In the genomic region with DNA sequence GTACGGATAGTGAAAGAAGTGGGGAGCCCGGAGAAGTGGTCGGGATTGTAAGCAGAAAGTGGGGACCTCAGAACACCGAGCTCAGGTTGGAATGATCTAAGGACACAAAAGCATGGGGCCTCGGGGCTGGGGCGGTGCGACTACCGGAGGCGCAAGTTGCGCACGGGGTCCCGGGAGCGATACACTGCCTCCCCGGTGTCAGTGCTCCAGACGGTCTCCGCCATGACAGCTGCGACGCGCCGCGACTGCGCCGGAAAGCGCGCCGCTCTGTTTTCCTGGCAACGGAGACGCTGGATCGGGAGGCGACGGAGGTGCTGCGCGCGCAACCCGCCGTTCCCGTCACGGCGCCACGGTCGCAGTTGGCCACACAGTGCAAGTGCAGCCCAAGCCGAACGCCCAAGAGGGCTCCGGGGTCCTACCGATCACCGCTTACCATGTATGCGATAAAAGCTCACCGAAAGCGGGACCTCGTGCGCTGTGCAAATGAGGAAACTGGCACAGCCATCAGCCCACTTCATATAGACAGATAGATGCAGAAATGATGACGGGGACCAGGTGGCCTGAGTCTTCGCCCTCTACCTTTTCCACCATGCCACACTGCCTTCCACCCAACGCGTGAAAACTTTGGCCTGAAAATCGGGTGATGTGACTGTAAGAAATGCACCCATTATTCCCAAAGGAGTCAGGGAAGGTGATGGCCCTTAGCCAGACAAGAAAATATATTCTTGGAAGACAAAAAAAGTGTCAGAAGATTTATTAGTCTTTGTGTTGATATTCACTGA, we compare ENCODE assay signal across 8 cellular contexts. TPM values are rescaled to one million over a fixed set of nuclear protein-coding genes. Genes with fewer than 3 reads are reported as not detected.
DNase-seq lines count a peak whose midpoint lies in the region; ATAC-seq and TF ChIP-seq lines count a peak whose summit lies in the region.

Gene MKS1 (minus strand): TSS at position 249 of the 782 bp plus-strand sequence. CDS start 25 bp downstream, at position 224.

- H3K9me3 Mint-ChIP-seq in activated naive CD4-positive, alpha-beta T cell treated with anti-CD3 and anti-CD28 coated beads, Interleukin-2, amount 50 U/mL, for 72 hours = no peaks in the 10 kb centered on the region
- peaks cover 1% of the 10 kb centered on the region for H3K9me3 Mint-ChIP-seq in glutamatergic neuron (ENCODE audit: unreplicated experiment)
- H3K9me3 Mint-ChIP-seq in osteocyte (ENCODE audit: unreplicated experiment) = no peaks in the 10 kb centered on the region

- peak; percentile 97 for DNase-seq in GM12865 (ENCODE audit: low read depth)
- peak; percentile 91 for DNase-seq in NCI-H1092 treated with DMSO at 0.1 percent for 48 hours (lab: John Stamatoyannopoulos, UW)
- DNase-seq in SKM-1 (lab: John Stamatoyannopoulos, UW; ENCODE audit: unreplicated experiment) = peak; percentile 86
- peak; percentile 93 to 96 for DNase-seq in activated naive CD4-positive, alpha-beta T cell treated with anti-CD3 and anti-CD28 coated beads, Interleukin-2, amount 50 U/mL, for 72 hours (ENCODE audit: low spot score in 2 of 2)
- DNase-seq in glutamatergic neuron = peak; percentile 98
- DNase-seq in osteocyte (ENCODE audit: extremely low spot score, unreplicated experiment) = peak; percentile 98

- H3K27ac Mint-ChIP-seq in activated naive CD4-positive, alpha-beta T cell treated with anti-CD3 and anti-CD28 coated beads, Interleukin-2, amount 50 U/mL, for 72 hours = peak within 1 kb of the TSS; percentile 94 to 95
- H3K27ac Mint-ChIP-seq in glutamatergic neuron (ENCODE audit: unreplicated experiment) (peak within 1 kb of the TSS; percentile 99), osteocyte (ENCODE audit: unreplicated experiment) (peak within 1 kb of the TSS; percentile 92)

- H3K27me3 ChIP-seq in thymus (ENCODE audit: control insufficient read depth, insufficient read depth) = no peaks in the 10 kb centered on the region

- H3K4me1 Mint-ChIP-seq in glutamatergic neuron (ENCODE audit: low read depth, unreplicated experiment) (peaks cover 4% of the 10 kb centered on the region), osteocyte (ENCODE audit: unreplicated experiment) (peaks cover 8% of the 10 kb centered on the region)

- peaks cover 5% of the 10 kb centered on the region for H3K4me1 ChIP-seq in thymus (ENCODE audit: control insufficient read depth, insufficient read depth, low read length)

- H3K27ac ChIP-seq in thymus (ENCODE audit: low read depth) = peak within 1 kb of the TSS; percentile 81

- H3K36me3 ChIP-seq in thymus (ENCODE audit: control insufficient read depth, insufficient read depth) = no peaks in the 10 kb centered on the region

- H3K9me3 ChIP-seq in thymus (ENCODE audit: control insufficient read depth) = no peaks in the 10 kb centered on the region

- H3K4me3 Mint-ChIP-seq in glutamatergic neuron (ENCODE audit: unreplicated experiment) (peak within 1 kb of the TSS; percentile 90), osteocyte (ENCODE audit: unreplicated experiment) (peak within 1 kb of the TSS; percentile 86)

- H3K36me3 Mint-ChIP-seq in activated naive CD4-positive, alpha-beta T cell treated with anti-CD3 and anti-CD28 coated beads, Interleukin-2, amount 50 U/mL, for 72 hours = peaks cover 8 to 11% of the 10 kb centered on the region in 2 donors
- H3K36me3 Mint-ChIP-seq in glutamatergic neuron (ENCODE audit: unreplicated experiment) (no peaks in the 10 kb centered on the region), osteocyte (ENCODE audit: unreplicated experiment) (peaks cover 4% of the 10 kb centered on the region)

- peak; percentile 97 for ATAC-seq in HG02623 (IDR thresholded peaks at IDR 0.05; ENCODE audit: unreplicated experiment)
- ATAC-seq in activated naive CD4-positive, alpha-beta T cell treated with anti-CD3 and anti-CD28 coated beads, Interleukin-2, amount 50 U/mL, for 72 hours = peak; percentile 99

- 4% methylated on average over 56 of the region's 56 CpGs for WGBS in thymus

- TF ChIP-seq CTCF in GM12865 (IDR thresholded peaks at IDR 0.05; ENCODE audit: insufficient read depth, low read depth, low read length, missing control alignments) = peak; percentile 69
- peak; percentile 68 for TF ChIP-seq CTCF in glutamatergic neuron (IDR thresholded peaks at IDR 0.05; ENCODE audit: partially characterized antibody, unreplicated experiment)
- TF ChIP-seq CTCF in osteocyte (IDR thresholded peaks at IDR 0.05) = peak; percentile 60

- H3K27me3 Mint-ChIP-seq in glutamatergic neuron (ENCODE audit: unreplicated experiment) = peaks cover 2% of the 10 kb centered on the region
- H3K27me3 Mint-ChIP-seq in osteocyte (ENCODE audit: unreplicated experiment) = no peaks in the 10 kb centered on the region

- H3K4me3 ChIP-seq in GM12865 (ENCODE audit: low read depth, low read length) (peak within 1 kb of the TSS; percentile 64), thymus (ENCODE audit: low read length) (peak within 1 kb of the TSS; percentile 73)

RNA-seq across cellular contexts. Expression of gene MKS1, which starts in this region (rescaled TPM):
- 10 to 100 TPM; 22.4 to 28.4 TPM for total RNA-seq in activated naive CD4-positive, alpha-beta T cell treated with anti-CD3 and anti-CD28 coated beads, Interleukin-2, amount 50 U/mL, for 72 hours
- 41.8 TPM for total RNA-seq in glutamatergic neuron (ENCODE audit: unreplicated experiment)
- total RNA-seq in osteocyte = 21.5 and 24.1 TPM in 2 replicates
- polyA plus RNA-seq in thymus = 12.5 TPM

Comparison
In these comparisons a context has a peak if more than half of its experiments do, and no peak if none do; other contexts are left out.
1. Peak in every context shown above with its lines: DNase-seq, ATAC-seq, H3K4me3 ChIP-seq and H3K27ac ChIP-seq.